Comparison of ENCODE assay signal across 29 cellular contexts in genomic region chr14:77763316-77763715, GRCh38.
"Had no signal": no experiment of that assay in that cellular context is flagged by ENCODE, and none has a peak within 500 bp of the region (broad histone marks: within the 10 kb centered on the region; RNA-seq: fewer than 3 reads in every experiment).

No MANE protein-coding gene starts in this region.

- DNase-seq: activated B cell treated with CpG ODN at 0.5 μM for 24 hours; activated CD4-positive, alpha-beta T cell treated with anti-CD3 and anti-CD28 coated beads for 36 hours; activated CD4-positive, alpha-beta T cell treated with anti-CD3 and anti-CD28 coated beads, Interleukin-2, amount 50 U/mL, for 4 hours; activated CD8-positive, alpha-beta memory T cell treated with anti-CD3 and anti-CD28 coated beads for 24 hours; activated CD8-positive, alpha-beta memory T cell treated with anti-CD3 and anti-CD28 coated beads, Interleukin-2, amount 50 U/mL, for 4 hours; activated naive CD4-positive, alpha-beta T cell treated with Interleukin-2 at 50 U/mL for 16 hours; activated naive CD8-positive, alpha-beta T cell treated with anti-CD3 and anti-CD28 coated beads, Interleukin-2, amount 10 ng/mL, durations not matched to agents 7 days and 5 days; activated T-cell treated with anti-CD3 and anti-CD28 coated beads, Interleukin-2, amount 50 U/mL, for 4 hours; amygdala; cerebellar nuclear complex; cortex of kidney; endodermal cell; esophagus squamous epithelium; gastrocnemius medialis; hippocampal formation; kidney; lower lobe of right lung; naive thymus-derived CD8-positive, alpha-beta T cell; right lobe of liver; stimulated activated CD4-positive, alpha-beta T cell treated with anti-CD3 and anti-CD28 coated beads, Interleukin-1b, Interleukin-23, amount 100 ng/mL, for 48 hours; stimulated activated naive CD8-positive, alpha-beta T cell treated with anti-CD3 and anti-CD28 coated beads, Interleukin-15, amount 100 ng/mL, for 72 hours; T-cell; uterus had no signal

- H3K4me3 ChIP-seq: esophagus squamous epithelium, gastrocnemius medialis, lower lobe of right lung, right lobe of liver, skin epidermis, suprapubic skin, tibial nerve, uterus had no signal

- H3K36me3 ChIP-seq: esophagus squamous epithelium, gastrocnemius medialis, lower lobe of right lung, right lobe of liver, suprapubic skin, tibial nerve, uterus had no signal

- H3K27ac Mint-ChIP-seq: activated B cell treated with CpG ODN at 0.5 μM for 24 hours; activated CD4-positive, alpha-beta T cell treated with anti-CD3 and anti-CD28 coated beads for 36 hours; activated naive CD8-positive, alpha-beta T cell treated with anti-CD3 and anti-CD28 coated beads, Interleukin-2, amount 10 ng/mL, durations not matched to agents 7 days and 5 days; activated T-helper 2 cell treated with anti-CD3 and anti-CD28 coated beads, Interferon-gamma antibody, Interleukin-2, Interleukin-4, amounts not matched to agents 10 μg/mL and 5 μg/mL and 100 μg/mL, durations not matched to agents 14 hours and 24 hours and 36 hours; endodermal cell; stimulated activated effector memory CD8-positive, alpha-beta T cell treated with anti-CD3 and anti-CD28 coated beads, Interleukin-12 subunit alpha, Interleukin-12 subunit beta, amount 100 ng/mL, for 72 hours; stimulated activated naive CD8-positive, alpha-beta T cell treated with anti-CD3 and anti-CD28 coated beads, Interleukin-15, amount 100 ng/mL, for 72 hours; T-cell had no signal

- H3K9me3 Mint-ChIP-seq: activated B cell treated with CpG ODN at 0.5 μM for 24 hours; activated naive CD8-positive, alpha-beta T cell treated with anti-CD3 and anti-CD28 coated beads, Interleukin-2, amount 10 ng/mL, durations not matched to agents 7 days and 5 days; activated T-cell treated with anti-CD3 and anti-CD28 coated beads, Interleukin-2, amount 50 U/mL, for 4 hours; activated T-helper 2 cell treated with anti-CD3 and anti-CD28 coated beads, Interferon-gamma antibody, Interleukin-2, Interleukin-4, amounts not matched to agents 10 μg/mL and 5 μg/mL and 100 μg/mL, durations not matched to agents 14 hours and 24 hours and 36 hours; endodermal cell; naive thymus-derived CD8-positive, alpha-beta T cell; stimulated activated effector memory CD8-positive, alpha-beta T cell treated with anti-CD3 and anti-CD28 coated beads, Interleukin-12 subunit alpha, Interleukin-12 subunit beta, amount 100 ng/mL, for 72 hours; stimulated activated naive CD8-positive, alpha-beta T cell treated with anti-CD3 and anti-CD28 coated beads, Interleukin-15, amount 100 ng/mL, for 72 hours; T-cell had no signal

- H3K9ac ChIP-seq: parathyroid adenoma had no signal

- H3K9me3 ChIP-seq: esophagus squamous epithelium, gastrocnemius medialis, lower lobe of right lung, right lobe of liver, suprapubic skin, tibial nerve, uterus had no signal

- H3K27me3 Mint-ChIP-seq: activated B cell treated with CpG ODN at 0.5 μM for 24 hours; activated CD4-positive, alpha-beta T cell treated with anti-CD3 and anti-CD28 coated beads for 36 hours; activated naive CD8-positive, alpha-beta T cell treated with anti-CD3 and anti-CD28 coated beads, Interleukin-2, amount 10 ng/mL, durations not matched to agents 7 days and 5 days; naive thymus-derived CD8-positive, alpha-beta T cell; stimulated activated naive CD8-positive, alpha-beta T cell treated with anti-CD3 and anti-CD28 coated beads, Interleukin-15, amount 100 ng/mL, for 72 hours; T-cell had no signal

- H3K4me3 Mint-ChIP-seq: activated B cell treated with CpG ODN at 0.5 μM for 24 hours; activated CD4-positive, alpha-beta T cell treated with anti-CD3 and anti-CD28 coated beads for 36 hours; activated naive CD8-positive, alpha-beta T cell treated with anti-CD3 and anti-CD28 coated beads, Interleukin-2, amount 10 ng/mL, durations not matched to agents 7 days and 5 days; activated T-cell treated with anti-CD3 and anti-CD28 coated beads, Interleukin-2, amount 50 U/mL, for 4 hours; endodermal cell; naive thymus-derived CD8-positive, alpha-beta T cell; stimulated activated effector memory CD8-positive, alpha-beta T cell treated with anti-CD3 and anti-CD28 coated beads, Interleukin-12 subunit alpha, Interleukin-12 subunit beta, amount 100 ng/mL, for 72 hours; stimulated activated naive CD8-positive, alpha-beta T cell treated with anti-CD3 and anti-CD28 coated beads, Interleukin-15, amount 100 ng/mL, for 72 hours; T-cell had no signal

- ATAC-seq: activated CD4-positive, alpha-beta T cell treated with anti-CD3 and anti-CD28 coated beads for 36 hours; activated T-cell treated with anti-CD3 and anti-CD28 coated beads, Interleukin-2, amount 50 U/mL, for 4 hours; gastrocnemius medialis; lower lobe of right lung; naive thymus-derived CD8-positive, alpha-beta T cell; right lobe of liver; stimulated activated effector memory CD8-positive, alpha-beta T cell treated with anti-CD3 and anti-CD28 coated beads, Interleukin-12 subunit alpha, Interleukin-12 subunit beta, amount 100 ng/mL, for 72 hours; stimulated activated naive CD8-positive, alpha-beta T cell treated with anti-CD3 and anti-CD28 coated beads, Interleukin-15, amount 100 ng/mL, for 72 hours; T-cell had no signal

- H3K27ac ChIP-seq: esophagus squamous epithelium, gastrocnemius medialis, lower lobe of right lung, parathyroid adenoma, right lobe of liver, skin epidermis, suprapubic skin, tibial nerve, uterus had no signal

- H3K27me3 ChIP-seq: esophagus squamous epithelium, gastrocnemius medialis, right lobe of liver, suprapubic skin, tibial nerve, uterus had no signal
